8 cellular contexts compared by ENCODE assay signal in the genomic region with DNA sequence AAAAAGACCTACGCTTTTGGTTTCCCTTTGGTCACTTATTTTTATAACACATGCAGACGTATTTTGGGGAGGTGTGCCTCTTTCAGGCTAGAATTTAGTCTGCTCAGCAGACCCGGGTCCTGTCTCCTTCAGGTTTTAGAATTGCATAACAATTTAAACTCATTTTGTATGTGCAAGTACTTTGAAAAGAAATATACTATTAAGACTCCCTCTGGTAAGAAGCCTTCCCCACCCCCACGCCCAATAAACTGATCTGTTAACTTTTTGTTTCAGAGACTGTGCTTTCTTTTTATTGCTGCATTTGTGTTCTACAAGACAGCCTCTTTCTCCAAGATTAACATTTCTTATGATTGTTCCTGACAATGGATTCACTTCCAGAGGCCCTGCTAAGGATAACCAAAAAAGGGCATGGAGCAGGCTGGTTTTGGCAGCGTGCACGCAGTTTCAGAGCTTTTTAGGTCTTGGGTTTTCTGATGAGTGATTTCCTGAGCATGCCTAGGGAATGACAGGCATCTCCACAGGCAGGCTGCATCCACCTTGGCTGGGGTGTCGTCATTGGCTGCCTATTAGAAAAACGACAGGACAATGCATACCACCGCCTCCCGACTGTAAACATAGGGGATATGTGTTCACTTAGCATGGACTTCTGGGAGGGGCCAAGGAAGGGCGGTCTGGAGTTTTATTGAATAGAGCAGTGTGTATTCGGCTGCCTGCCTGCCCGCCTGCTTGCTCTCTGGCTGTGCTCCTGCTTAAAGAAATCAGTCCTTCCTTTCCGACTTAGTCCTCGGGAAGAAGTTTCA. TPM values are rescaled to one million over a fixed set of nuclear protein-coding genes. Genes with fewer than 3 reads are reported as not detected.
A peak's percentile ranks its signal among the peaks of the same experiment; 100 is the strongest.
DNase-seq lines count a peak whose midpoint lies in the region; ATAC-seq lines count a peak whose summit lies in the region.

CALD1 (plus strand) TSS at position 694 of the 800 bp plus-strand sequence. CDS start 88,100 bp downstream, outside the sequence.

- peak; percentile 95 for DNase-seq in A172 (ENCODE audit: low spot score)
- peak; percentile 100 for DNase-seq in M059J (ENCODE audit: low read depth)
- peak; percentile 100 for DNase-seq in dermis blood vessel endothelial cell
- peak; percentile 96 for DNase-seq in stromal cell of bone marrow (ENCODE audit: low read depth)
- DNase-seq in activated CD8-positive, alpha-beta memory T cell treated with anti-CD3 and anti-CD28 coated beads, Interleukin-2, amount 50 U/mL, for 4 hours = no peak
- no peak for DNase-seq in T-helper 2 cell

- H3K27ac ChIP-seq in layer of hippocampus (ENCODE audit: low read depth, low read length) = peak within 1 kb of the TSS; percentile 31

- H3K27me3 ChIP-seq in layer of hippocampus (ENCODE audit: control insufficient read depth, insufficient read depth, low read length) = no peaks in the 10 kb centered on the region

- ATAC-seq in GM21367 (IDR thresholded peaks at IDR 0.05; ENCODE audit: unreplicated experiment) = no peak

RNA-seq across cellular contexts. Expression of gene CALD1, which starts in this region (rescaled TPM):
- 83.9 and 99.8 TPM in 2 replicates for total RNA-seq in A172 (2014; rRNA removed; shearing (Covaris generic))
- 243 and 296 TPM in 2 replicates for total RNA-seq in M059J (2014; rRNA removed; shearing (Covaris generic))
- 228 and 258 TPM in 2 replicates for total RNA-seq in dermis blood vessel endothelial cell

Comparison
In these comparisons a context has a peak if more than half of its experiments do, and no peak if none do; other contexts are left out.
1. DNase-seq: peak in A172 (single experiment), M059J (single experiment), dermis blood vessel endothelial cell (single experiment) and stromal cell of bone marrow (single experiment); none in activated CD8-positive, alpha-beta memory T cell treated with anti-CD3 and anti-CD28 coated beads, Interleukin-2, amount 50 U/mL, for 4 hours (single experiment) and T-helper 2 cell (0 of 5).